In the genomic region with DNA sequence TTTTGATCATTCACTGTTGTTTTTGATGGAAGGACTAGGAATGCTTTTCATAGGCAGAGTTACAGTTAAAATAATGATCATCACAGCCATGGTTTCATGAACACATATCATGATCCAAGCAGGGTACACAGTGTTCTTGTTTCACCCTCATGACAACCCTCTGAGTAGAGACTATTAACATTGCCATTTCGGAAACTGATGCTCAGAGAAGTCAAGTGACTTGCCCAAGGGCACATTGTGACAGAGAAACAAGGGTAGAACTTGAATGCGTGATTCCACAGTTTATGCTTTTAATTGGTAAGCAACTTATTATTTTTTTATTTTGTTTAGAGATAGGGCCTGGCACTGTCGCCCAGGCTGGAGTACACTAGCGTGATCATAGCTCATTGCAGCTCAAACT, we compare ENCODE assay signal across 9 cellular contexts.
"Had no signal": no experiment of that assay in that cellular context is flagged by ENCODE, and none has a peak within 500 bp of the region (broad histone marks: within the 10 kb centered on the region; RNA-seq: fewer than 3 reads in every experiment).

No MANE protein-coding gene starts in this region.

- DNase-seq: H9, HCEC 1CT, IMR-90, KG1 had no signal

- H2AFZ ChIP-seq: GM23338 had no signal

- FAIRE-seq: H1, H54, HTR-8/SVneo, K562 had no signal

- H3K4me2 ChIP-seq: GM23338 had no signal

- ATAC-seq: GM23338, K562 had no signal

- H3K4me3 ChIP-seq: GM23338, K562 had no signal
